Comparison of ENCODE assay signal across 14 cellular contexts in the genomic region with DNA sequence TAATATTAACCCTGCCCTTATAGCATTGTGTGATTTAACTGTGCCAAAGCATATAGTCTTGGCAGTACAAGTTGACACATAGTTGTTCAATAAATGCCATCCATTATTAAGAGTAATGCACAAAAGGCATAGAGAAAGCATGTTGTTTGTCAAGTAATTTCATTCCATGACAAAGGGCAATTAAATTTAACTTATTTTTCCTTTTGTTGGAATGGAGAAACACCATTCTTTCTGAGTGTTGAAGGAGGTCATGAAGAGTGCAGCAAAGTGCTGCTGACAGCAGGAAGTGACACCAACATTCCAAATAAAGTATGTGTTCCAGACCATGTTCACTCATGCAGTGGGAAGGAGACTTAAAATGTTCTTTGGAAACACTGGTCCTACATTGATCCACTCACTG. TPM values are rescaled to one million over a fixed set of nuclear protein-coding genes. Genes with fewer than 3 reads are reported as not detected.
DNase-seq lines count a peak whose midpoint lies in the region; ATAC-seq and TF ChIP-seq lines count a peak whose summit lies in the region.
"Had no signal": no experiment of that assay in that cellular context is flagged by ENCODE, and none has a peak within 500 bp of the region (broad histone marks: within the 10 kb centered on the region; RNA-seq: fewer than 3 reads in every experiment).

No MANE protein-coding gene starts in this region.

- TF ChIP-seq CTCF in RWPE1 (conservative IDR thresholded peaks at IDR 0.05; ENCODE audit: low read depth) = no peak
- TF ChIP-seq CTCF in osteocyte (IDR thresholded peaks at IDR 0.05) = no peak

- H3K4me1 Mint-ChIP-seq in osteocyte (ENCODE audit: unreplicated experiment) = no peaks in the 10 kb centered on the region
- H3K4me1 Mint-ChIP-seq in activated T-helper 17 cell treated with anti-CD3 and anti-CD28 coated beads, Interleukin-2, amount 50 U/mL, for 72 hours = no peaks in the 10 kb centered on the region
- H3K4me1 Mint-ChIP-seq: central memory CD8-positive, alpha-beta T cell had no signal

- no peaks in the 10 kb centered on the region for H3K9me3 Mint-ChIP-seq in osteocyte (ENCODE audit: unreplicated experiment)
- peaks cover 4% of the 10 kb centered on the region for H3K9me3 Mint-ChIP-seq in activated T-helper 17 cell treated with anti-CD3 and anti-CD28 coated beads, Interleukin-2, amount 50 U/mL, for 72 hours
- H3K9me3 Mint-ChIP-seq: central memory CD8-positive, alpha-beta T cell; stimulated activated naive CD8-positive, alpha-beta T cell treated with anti-CD3 and anti-CD28 coated beads, Interleukin-15, Interleukin-2, amounts not matched to agents 100 ng/mL and 50 ng/mL, for 24 hours had no signal

- no peak overlapping the region for H3K4me3 Mint-ChIP-seq in osteocyte (ENCODE audit: unreplicated experiment)
- H3K4me3 Mint-ChIP-seq in activated T-helper 17 cell treated with anti-CD3 and anti-CD28 coated beads, Interleukin-2, amount 50 U/mL, for 72 hours = no peak overlapping the region
- H3K4me3 Mint-ChIP-seq: central memory CD8-positive, alpha-beta T cell; stimulated activated naive CD8-positive, alpha-beta T cell treated with anti-CD3 and anti-CD28 coated beads, Interleukin-15, Interleukin-2, amounts not matched to agents 100 ng/mL and 50 ng/mL, for 24 hours had no signal

- peak overlapping the region; percentile 31 for H3K27ac Mint-ChIP-seq in osteocyte (ENCODE audit: unreplicated experiment)
- no peak overlapping the region for H3K27ac Mint-ChIP-seq in activated T-helper 17 cell treated with anti-CD3 and anti-CD28 coated beads, Interleukin-2, amount 50 U/mL, for 72 hours
- H3K27ac Mint-ChIP-seq: stimulated activated naive CD8-positive, alpha-beta T cell treated with anti-CD3 and anti-CD28 coated beads, Interleukin-15, Interleukin-2, amounts not matched to agents 100 ng/mL and 50 ng/mL, for 24 hours had no signal

- H3K27me3 Mint-ChIP-seq in osteocyte (ENCODE audit: unreplicated experiment) = no peaks in the 10 kb centered on the region
- H3K27me3 Mint-ChIP-seq in activated T-helper 17 cell treated with anti-CD3 and anti-CD28 coated beads, Interleukin-2, amount 50 U/mL, for 72 hours = peaks cover 3% of the 10 kb centered on the region
- H3K27me3 Mint-ChIP-seq: stimulated activated naive CD8-positive, alpha-beta T cell treated with anti-CD3 and anti-CD28 coated beads, Interleukin-15, Interleukin-2, amounts not matched to agents 100 ng/mL and 50 ng/mL, for 24 hours had no signal

- POLR2A ChIA-PET in RWPE1 (lab: Yijun Ruan, JAX; ENCODE audit: low non-redundant PET) = no interaction called here

- CTCF ChIA-PET in RWPE1 (lab: Yijun Ruan, JAX) = no interaction called here

- DNase-seq in GM03348 (ENCODE audit: low spot score) = peak; percentile 79
- DNase-seq in RWPE1 (ENCODE audit: low spot score) = peak; percentile 69
- no peak for DNase-seq in osteocyte (ENCODE audit: extremely low spot score, unreplicated experiment)
- DNase-seq in activated CD4-positive, alpha-beta T cell treated with anti-CD3 and anti-CD28 coated beads for 4 hours = no peak
- DNase-seq in activated CD4-positive, alpha-beta T cell treated with anti-CD3 and anti-CD28 coated beads for 1 hour = no peak
- DNase-seq in NCI-H82 treated with DMSO at 0.1 percent for 48 hours (lab: John Stamatoyannopoulos, UW; ENCODE audit: unreplicated experiment) = no peak
- DNase-seq: mesendoderm, NCI-H1048, NCI-H524 treated with DMSO at 0.1 percent for 48 hours had no signal

- no peaks in the 10 kb centered on the region for H3K36me3 Mint-ChIP-seq in osteocyte (ENCODE audit: unreplicated experiment)
- H3K36me3 Mint-ChIP-seq in activated T-helper 17 cell treated with anti-CD3 and anti-CD28 coated beads, Interleukin-2, amount 50 U/mL, for 72 hours (ENCODE audit: low read depth) = no peaks in the 10 kb centered on the region

- no peak overlapping the region for H3K27ac ChIP-seq in RWPE1
- H3K27ac ChIP-seq: hepatocyte had no signal

- peak; percentile 89 for ATAC-seq in esophagus mucosa
- ATAC-seq in activated T-helper 17 cell treated with anti-CD3 and anti-CD28 coated beads, Interleukin-2, amount 50 U/mL, for 72 hours (replicated peaks) = no peak

RNA-seq across cellular contexts. Expression of a gene that starts 29.1 kb away (rescaled TPM):
- 0.28 TPM for total RNA-seq in esophagus mucosa
- 0.63 and 0.67 TPM in 2 replicates for total RNA-seq in osteocyte
- total RNA-seq in activated T-helper 17 cell treated with anti-CD3 and anti-CD28 coated beads, Interleukin-2, amount 50 U/mL, for 72 hours = under 1 TPM; 0.34 to 0.35 TPM

Comparison
In these comparisons a context has a peak if more than half of its experiments do, and no peak if none do; other contexts are left out.
1. DNase-seq: peak in GM03348 (single experiment) and RWPE1 (single experiment); none in osteocyte (single experiment), activated CD4-positive, alpha-beta T cell treated with anti-CD3 and anti-CD28 coated beads for 4 hours (0 of 2), activated CD4-positive, alpha-beta T cell treated with anti-CD3 and anti-CD28 coated beads for 1 hour (single experiment) and NCI-H82 treated with DMSO at 0.1 percent for 48 hours (single experiment).